1 cellular context compared by ENCODE assay signal in the genomic region with DNA sequence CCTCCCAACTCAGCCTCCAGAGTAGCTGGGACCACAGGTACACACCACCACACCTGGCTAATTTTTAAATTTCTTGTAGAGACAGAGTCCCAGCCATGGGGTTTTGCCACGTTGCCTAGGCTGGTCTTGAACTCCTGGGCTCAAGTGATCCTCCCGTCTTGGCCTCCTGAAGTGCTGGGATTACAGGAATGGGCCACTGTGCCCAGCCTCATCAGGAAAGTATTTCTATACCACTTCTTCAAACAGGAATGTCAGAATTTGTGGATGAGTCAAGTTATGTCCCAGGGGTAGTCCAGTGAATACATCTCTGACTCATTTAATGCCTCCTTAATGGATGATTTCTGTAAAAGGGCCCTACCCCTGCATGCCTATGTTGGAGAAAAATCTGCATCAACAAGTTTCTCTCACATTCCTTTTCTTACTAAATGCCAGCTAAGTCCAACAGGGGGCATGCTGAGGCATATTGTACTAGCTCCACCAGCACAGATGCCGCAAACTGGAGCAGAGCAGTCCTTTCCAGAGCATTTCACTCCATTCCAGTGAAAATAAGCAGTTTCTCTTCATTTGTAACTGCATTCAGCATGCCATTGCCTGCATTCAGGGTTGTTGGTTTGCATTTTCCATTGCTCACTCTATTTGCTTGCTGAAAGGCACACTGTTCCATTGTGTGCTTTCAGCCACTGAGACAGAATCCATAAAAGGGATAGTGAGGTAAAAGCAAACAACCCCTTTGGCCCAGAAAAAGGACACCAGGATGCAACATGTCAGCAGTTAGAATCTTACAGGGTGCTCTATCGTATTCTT.
TF ChIP-seq lines count a peak whose summit lies in the region.

No MANE protein-coding gene starts in this region.

TF ChIP-seq in HepG2, 621 proteins besides CTCF, POLR2A, EP300 and RAD21 (continued from another document and continues in another):
- TF ChIP-seq BCL6 (CRISPR knock-in tag; IDR thresholded peaks at IDR 0.05) (0 out of 2 replicates have a peak, but pooled peaks have one; percentile 29), E2F5 (CRISPR knock-in tag; conservative IDR thresholded peaks at IDR 0.05) (no peak), PPARG (CRISPR knock-in tag; conservative IDR thresholded peaks at IDR 0.05) (peak; percentile 98), MYNN (CRISPR knock-in tag; IDR thresholded peaks at IDR 0.05; ENCODE audit: low read depth) (no peak), REL (CRISPR knock-in tag; conservative IDR thresholded peaks at IDR 0.05) (no peak), ZNF572 (CRISPR knock-in tag; IDR thresholded peaks at IDR 0.05) (no peak), ZNF781 (CRISPR knock-in tag; IDR thresholded peaks at IDR 0.05; ENCODE audit: borderline replicate concordance, not compliant biosample characterization) (no peak), ZNF816 (CRISPR knock-in tag; IDR thresholded peaks at IDR 0.05; ENCODE audit: borderline replicate concordance) (no peak), ZNF256 (CRISPR knock-in tag; conservative IDR thresholded peaks at IDR 0.05) (no peak), EED (CRISPR knock-in tag; IDR thresholded peaks at IDR 0.05) (no peak), MYPOP (CRISPR knock-in tag; IDR thresholded peaks at IDR 0.05) (no peak), ZNF674 (CRISPR knock-in tag; IDR thresholded peaks at IDR 0.05; ENCODE audit: low read depth) (no peak), ESRRA (CRISPR knock-in tag; IDR thresholded peaks at IDR 0.05; ENCODE audit: low read depth) (no peak), DNMT1 (CRISPR knock-in tag; IDR thresholded peaks at IDR 0.05) (no peak), ZNF44 (CRISPR knock-in tag; IDR thresholded peaks at IDR 0.05) (0 out of 2 replicates have a peak, but pooled peaks have one; percentile 25), NR2C2 (CRISPR knock-in tag; IDR thresholded peaks at IDR 0.05; ENCODE audit: borderline replicate concordance) (no peak), ZNF670 (CRISPR knock-in tag; IDR thresholded peaks at IDR 0.05; ENCODE audit: borderline replicate concordance) (no peak), TARDBP (CRISPR knock-in tag; IDR thresholded peaks at IDR 0.05) (no peak), CBFB (CRISPR knock-in tag; IDR thresholded peaks at IDR 0.05) (no peak), MATR3 (CRISPR knock-in tag; IDR thresholded peaks at IDR 0.05) (no peak), AGO1 (IDR thresholded peaks at IDR 0.05; ENCODE audit: low read depth, low read length, poor library complexity, severe bottlenecking) (no peak), GABPA (IDR thresholded peaks at IDR 0.05; ENCODE audit: low read depth, low read length) (no peak), GABPA (CRISPR knock-in tag; IDR thresholded peaks at IDR 0.05; ENCODE audit: low read depth) (no peak), ETV6 (CRISPR knock-in tag; conservative IDR thresholded peaks at IDR 0.05) (no peak), MEIS2 (CRISPR knock-in tag; IDR thresholded peaks at IDR 0.05) (no peak)
- TF ChIP-seq, protein P1, sequence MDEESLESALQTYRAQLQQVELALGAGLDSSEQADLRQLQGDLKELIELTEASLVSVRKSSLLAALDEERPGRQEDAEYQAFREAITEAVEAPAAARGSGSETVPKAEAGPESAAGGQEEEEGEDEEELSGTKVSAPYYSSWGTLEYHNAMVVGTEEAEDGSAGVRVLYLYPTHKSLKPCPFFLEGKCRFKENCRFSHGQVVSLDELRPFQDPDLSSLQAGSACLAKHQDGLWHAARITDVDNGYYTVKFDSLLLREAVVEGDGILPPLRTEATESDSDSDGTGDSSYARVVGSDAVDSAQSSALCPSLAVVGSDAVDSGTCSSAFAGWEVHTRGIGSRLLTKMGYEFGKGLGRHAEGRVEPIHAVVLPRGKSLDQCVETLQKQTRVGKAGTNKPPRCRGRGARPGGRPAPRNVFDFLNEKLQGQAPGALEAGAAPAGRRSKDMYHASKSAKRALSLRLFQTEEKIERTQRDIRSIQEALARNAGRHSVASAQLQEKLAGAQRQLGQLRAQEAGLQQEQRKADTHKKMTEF (CRISPR knock-in tag; IDR thresholded peaks at IDR 0.05): no peak; the same call in none of the 2 replicates
- TF ChIP-seq, protein P2, sequence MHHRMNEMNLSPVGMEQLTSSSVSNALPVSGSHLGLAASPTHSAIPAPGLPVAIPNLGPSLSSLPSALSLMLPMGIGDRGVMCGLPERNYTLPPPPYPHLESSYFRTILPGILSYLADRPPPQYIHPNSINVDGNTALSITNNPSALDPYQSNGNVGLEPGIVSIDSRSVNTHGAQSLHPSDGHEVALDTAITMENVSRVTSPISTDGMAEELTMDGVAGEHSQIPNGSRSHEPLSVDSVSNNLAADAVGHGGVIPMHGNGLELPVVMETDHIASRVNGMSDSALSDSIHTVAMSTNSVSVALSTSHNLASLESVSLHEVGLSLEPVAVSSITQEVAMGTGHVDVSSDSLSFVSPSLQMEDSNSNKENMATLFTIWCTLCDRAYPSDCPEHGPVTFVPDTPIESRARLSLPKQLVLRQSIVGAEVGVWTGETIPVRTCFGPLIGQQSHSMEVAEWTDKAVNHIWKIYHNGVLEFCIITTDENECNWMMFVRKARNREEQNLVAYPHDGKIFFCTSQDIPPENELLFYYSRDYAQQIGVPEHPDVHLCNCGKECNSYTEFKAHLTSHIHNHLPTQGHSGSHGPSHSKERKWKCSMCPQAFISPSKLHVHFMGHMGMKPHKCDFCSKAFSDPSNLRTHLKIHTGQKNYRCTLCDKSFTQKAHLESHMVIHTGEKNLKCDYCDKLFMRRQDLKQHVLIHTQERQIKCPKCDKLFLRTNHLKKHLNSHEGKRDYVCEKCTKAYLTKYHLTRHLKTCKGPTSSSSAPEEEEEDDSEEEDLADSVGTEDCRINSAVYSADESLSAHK (CRISPR knock-in tag; IDR thresholded peaks at IDR 0.05; ENCODE audit: borderline replicate concordance): no peak
- TF ChIP-seq, protein P3, sequence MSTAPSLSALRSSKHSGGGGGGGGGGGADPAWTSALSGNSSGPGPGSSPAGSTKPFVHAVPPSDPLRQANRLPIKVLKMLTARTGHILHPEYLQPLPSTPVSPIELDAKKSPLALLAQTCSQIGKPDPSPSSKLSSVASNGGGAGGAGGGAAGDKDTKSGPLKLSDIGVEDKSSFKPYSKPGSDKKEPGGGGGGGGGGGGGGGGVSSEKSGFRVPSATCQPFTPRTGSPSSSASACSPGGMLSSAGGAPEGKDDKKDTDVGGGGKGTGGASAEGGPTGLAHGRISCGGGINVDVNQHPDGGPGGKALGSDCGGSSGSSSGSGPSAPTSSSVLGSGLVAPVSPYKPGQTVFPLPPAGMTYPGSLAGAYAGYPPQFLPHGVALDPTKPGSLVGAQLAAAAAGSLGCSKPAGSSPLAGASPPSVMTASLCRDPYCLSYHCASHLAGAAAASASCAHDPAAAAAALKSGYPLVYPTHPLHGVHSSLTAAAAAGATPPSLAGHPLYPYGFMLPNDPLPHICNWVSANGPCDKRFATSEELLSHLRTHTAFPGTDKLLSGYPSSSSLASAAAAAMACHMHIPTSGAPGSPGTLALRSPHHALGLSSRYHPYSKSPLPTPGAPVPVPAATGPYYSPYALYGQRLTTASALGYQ (CRISPR knock-in tag; IDR thresholded peaks at IDR 0.05): no peak
- TF ChIP-seq, protein P4, sequence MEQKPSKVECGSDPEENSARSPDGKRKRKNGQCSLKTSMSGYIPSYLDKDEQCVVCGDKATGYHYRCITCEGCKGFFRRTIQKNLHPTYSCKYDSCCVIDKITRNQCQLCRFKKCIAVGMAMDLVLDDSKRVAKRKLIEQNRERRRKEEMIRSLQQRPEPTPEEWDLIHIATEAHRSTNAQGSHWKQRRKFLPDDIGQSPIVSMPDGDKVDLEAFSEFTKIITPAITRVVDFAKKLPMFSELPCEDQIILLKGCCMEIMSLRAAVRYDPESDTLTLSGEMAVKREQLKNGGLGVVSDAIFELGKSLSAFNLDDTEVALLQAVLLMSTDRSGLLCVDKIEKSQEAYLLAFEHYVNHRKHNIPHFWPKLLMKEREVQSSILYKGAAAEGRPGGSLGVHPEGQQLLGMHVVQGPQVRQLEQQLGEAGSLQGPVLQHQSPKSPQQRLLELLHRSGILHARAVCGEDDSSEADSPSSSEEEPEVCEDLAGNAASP (CRISPR knock-in tag; IDR thresholded peaks at IDR 0.05; ENCODE audit: borderline replicate concordance): peak; percentile 29; the same call in 1 of the 2 replicates
- TF ChIP-seq, protein P5, sequence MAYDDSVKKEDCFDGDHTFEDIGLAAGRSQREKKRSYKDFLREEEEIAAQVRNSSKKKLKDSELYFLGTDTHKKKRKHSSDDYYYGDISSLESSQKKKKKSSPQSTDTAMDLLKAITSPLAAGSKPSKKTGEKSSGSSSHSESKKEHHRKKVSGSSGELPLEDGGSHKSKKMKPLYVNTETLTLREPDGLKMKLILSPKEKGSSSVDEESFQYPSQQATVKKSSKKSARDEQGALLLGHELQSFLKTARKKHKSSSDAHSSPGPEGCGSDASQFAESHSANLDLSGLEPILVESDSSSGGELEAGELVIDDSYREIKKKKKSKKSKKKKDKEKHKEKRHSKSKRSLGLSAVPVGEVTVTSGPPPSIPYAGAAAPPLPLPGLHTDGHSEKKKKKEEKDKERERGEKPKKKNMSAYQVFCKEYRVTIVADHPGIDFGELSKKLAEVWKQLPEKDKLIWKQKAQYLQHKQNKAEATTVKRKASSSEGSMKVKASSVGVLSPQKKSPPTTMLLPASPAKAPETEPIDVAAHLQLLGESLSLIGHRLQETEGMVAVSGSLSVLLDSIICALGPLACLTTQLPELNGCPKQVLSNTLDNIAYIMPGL (CRISPR knock-in tag; IDR thresholded peaks at IDR 0.05; ENCODE audit: borderline replicate concordance in 1 of 2, low read depth in 1 of 2): peak in 1 of 2 experiments; percentile 76; a peak in 2 of 4 replicates
- TF ChIP-seq, protein P6, sequence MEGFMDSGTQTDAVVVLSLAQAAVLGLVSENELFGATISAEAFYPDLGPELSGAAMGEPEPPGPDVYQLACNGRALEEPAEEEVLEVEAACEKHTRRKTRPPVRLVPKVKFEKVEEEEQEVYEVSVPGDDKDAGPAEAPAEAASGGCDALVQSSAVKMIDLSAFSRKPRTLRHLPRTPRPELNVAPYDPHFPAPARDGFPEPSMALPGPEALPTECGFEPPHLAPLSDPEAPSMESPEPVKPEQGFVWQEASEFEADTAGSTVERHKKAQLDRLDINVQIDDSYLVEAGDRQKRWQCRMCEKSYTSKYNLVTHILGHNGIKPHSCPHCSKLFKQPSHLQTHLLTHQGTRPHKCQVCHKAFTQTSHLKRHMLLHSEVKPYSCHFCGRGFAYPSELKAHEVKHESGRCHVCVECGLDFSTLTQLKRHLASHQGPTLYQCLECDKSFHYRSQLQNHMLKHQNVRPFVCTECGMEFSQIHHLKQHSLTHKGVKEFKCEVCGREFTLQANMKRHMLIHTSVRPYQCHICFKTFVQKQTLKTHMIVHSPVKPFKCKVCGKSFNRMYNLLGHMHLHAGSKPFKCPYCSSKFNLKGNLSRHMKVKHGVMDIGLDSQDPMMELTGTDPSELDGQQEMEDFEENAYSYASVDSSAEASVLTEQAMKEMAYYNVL (CRISPR knock-in tag; IDR thresholded peaks at IDR 0.05; ENCODE audit: borderline replicate concordance): peak; percentile 81
- TF ChIP-seq, protein P7, sequence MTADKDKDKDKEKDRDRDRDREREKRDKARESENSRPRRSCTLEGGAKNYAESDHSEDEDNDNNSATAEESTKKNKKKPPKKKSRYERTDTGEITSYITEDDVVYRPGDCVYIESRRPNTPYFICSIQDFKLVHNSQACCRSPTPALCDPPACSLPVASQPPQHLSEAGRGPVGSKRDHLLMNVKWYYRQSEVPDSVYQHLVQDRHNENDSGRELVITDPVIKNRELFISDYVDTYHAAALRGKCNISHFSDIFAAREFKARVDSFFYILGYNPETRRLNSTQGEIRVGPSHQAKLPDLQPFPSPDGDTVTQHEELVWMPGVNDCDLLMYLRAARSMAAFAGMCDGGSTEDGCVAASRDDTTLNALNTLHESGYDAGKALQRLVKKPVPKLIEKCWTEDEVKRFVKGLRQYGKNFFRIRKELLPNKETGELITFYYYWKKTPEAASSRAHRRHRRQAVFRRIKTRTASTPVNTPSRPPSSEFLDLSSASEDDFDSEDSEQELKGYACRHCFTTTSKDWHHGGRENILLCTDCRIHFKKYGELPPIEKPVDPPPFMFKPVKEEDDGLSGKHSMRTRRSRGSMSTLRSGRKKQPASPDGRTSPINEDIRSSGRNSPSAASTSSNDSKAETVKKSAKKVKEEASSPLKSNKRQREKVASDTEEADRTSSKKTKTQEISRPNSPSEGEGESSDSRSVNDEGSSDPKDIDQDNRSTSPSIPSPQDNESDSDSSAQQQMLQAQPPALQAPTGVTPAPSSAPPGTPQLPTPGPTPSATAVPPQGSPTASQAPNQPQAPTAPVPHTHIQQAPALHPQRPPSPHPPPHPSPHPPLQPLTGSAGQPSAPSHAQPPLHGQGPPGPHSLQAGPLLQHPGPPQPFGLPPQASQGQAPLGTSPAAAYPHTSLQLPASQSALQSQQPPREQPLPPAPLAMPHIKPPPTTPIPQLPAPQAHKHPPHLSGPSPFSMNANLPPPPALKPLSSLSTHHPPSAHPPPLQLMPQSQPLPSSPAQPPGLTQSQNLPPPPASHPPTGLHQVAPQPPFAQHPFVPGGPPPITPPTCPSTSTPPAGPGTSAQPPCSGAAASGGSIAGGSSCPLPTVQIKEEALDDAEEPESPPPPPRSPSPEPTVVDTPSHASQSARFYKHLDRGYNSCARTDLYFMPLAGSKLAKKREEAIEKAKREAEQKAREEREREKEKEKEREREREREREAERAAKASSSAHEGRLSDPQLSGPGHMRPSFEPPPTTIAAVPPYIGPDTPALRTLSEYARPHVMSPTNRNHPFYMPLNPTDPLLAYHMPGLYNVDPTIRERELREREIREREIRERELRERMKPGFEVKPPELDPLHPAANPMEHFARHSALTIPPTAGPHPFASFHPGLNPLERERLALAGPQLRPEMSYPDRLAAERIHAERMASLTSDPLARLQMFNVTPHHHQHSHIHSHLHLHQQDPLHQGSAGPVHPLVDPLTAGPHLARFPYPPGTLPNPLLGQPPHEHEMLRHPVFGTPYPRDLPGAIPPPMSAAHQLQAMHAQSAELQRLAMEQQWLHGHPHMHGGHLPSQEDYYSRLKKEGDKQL (CRISPR knock-in tag; IDR thresholded peaks at IDR 0.05; ENCODE audit: low read depth): no peak
- TF ChIP-seq, protein P8, sequence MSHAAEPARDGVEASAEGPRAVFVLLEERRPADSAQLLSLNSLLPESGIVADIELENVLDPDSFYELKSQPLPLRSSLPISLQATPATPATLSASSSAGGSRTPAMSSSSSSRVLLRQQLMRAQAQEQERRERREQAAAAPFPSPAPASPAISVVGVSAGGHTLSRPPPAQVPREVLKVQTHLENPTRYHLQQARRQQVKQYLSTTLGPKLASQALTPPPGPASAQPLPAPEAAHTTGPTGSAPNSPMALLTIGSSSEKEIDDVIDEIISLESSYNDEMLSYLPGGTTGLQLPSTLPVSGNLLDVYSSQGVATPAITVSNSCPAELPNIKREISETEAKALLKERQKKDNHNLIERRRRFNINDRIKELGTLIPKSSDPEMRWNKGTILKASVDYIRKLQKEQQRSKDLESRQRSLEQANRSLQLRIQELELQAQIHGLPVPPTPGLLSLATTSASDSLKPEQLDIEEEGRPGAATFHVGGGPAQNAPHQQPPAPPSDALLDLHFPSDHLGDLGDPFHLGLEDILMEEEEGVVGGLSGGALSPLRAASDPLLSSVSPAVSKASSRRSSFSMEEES (CRISPR knock-in tag; IDR thresholded peaks at IDR 0.05): no peak
